Comparison of ENCODE assay signal across 8 cellular contexts in the genomic region with DNA sequence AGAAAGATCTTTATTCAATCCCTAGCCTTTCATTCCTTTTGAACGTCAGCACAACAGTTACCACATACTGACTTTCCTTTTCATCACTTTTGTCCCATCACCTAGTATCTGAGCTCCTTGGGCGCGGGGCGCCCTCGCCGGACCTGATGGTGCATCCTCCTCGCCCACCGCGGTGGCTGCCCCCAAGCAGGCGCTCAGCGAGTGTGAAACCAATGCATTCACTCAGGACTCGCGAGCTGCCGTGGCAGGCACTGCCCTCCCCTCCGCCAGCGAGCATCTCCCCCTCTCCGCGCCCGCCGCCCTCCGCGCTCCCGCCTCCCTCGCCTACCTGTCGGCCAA. TPM values are rescaled to one million over a fixed set of nuclear protein-coding genes. Genes with fewer than 3 reads are reported as not detected.
DNase-seq lines count a peak whose midpoint lies in the region; ATAC-seq, FAIRE-seq and TF ChIP-seq lines count a peak whose summit lies in the region.

No MANE protein-coding gene starts in this region.

- H3K36me3 ChIP-seq in CD8-positive, alpha-beta memory T cell (ENCODE audit: insufficient read depth, low read length), result peaks cover 4% of the 10 kb centered on the region
- H3K36me3 ChIP-seq in kidney (ENCODE audit: control insufficient read depth in 1 of 2, insufficient read depth in 2 of 2, low read length in 2 of 2) (peaks cover 2 to 7% of the 10 kb centered on the region in 2 donors), vagina (peaks cover 0 to 25% of the 10 kb centered on the region in 2 donors)

- H3K36me3 Mint-ChIP-seq in CD8-positive, alpha-beta memory T cell, result peaks cover 0 to 26% (median 1%) of the 10 kb centered on the region in 3 donors
- H3K36me3 Mint-ChIP-seq in type B pancreatic cell, result peaks cover 7% of the 10 kb centered on the region

- no peak for TF ChIP-seq CTCF in kidney (IDR thresholded peaks at IDR 0.05; ENCODE audit: borderline replicate concordance, extremely low read depth, insufficient read depth)
- no peak for TF ChIP-seq CTCF in vagina (IDR thresholded peaks at IDR 0.05)
- no peak for TF ChIP-seq CTCF in type B pancreatic cell (conservative IDR thresholded peaks at IDR 0.05)

- TF ChIP-seq POLR2A in vagina (IDR thresholded peaks at IDR 0.05), result no peak

- intact Hi-C loops in kidney (cut with DNase I), result no loop called here
- intact Hi-C loops in vagina (cut with DNase I), result no loop called here

- DNase-seq in CD8-positive, alpha-beta memory T cell, result peak in 1 of 5 donors; percentile 52
- DNase-seq in activated gamma-delta T cell treated with anti-CD3 and anti-CD28 coated beads, Interleukin-2, amount 50 U/mL, for 16 hours (ENCODE audit: low read depth), result peak; percentile 37
- DNase-seq in kidney (peak; percentile 89), vagina (ENCODE audit: extremely low spot score in 2 of 2) (no peak), type B pancreatic cell (ENCODE audit: extremely low spot score, unreplicated experiment) (no peak), NCI-H1048 (lab: John Stamatoyannopoulos, UW) (no peak)
- no peak for DNase-seq in NK-92 treated with Interleukin-12 subunit alpha and Interleukin-12 subunit beta, amount 100 ng/mL, for 24 hours (lab: John Stamatoyannopoulos, UW)

- H3K27me3 Mint-ChIP-seq in CD8-positive, alpha-beta memory T cell, result no peaks in the 10 kb centered on the region
- H3K27me3 Mint-ChIP-seq in type B pancreatic cell, result no peaks in the 10 kb centered on the region

- peak; percentile 29 for ATAC-seq in HG02610 (IDR thresholded peaks at IDR 0.05; ENCODE audit: unreplicated experiment)

- peaks cover 28% of the 10 kb centered on the region for H3K4me1 ChIP-seq in CD8-positive, alpha-beta memory T cell (ENCODE audit: insufficient read depth, low read length)
- H3K4me1 ChIP-seq in kidney (ENCODE audit: control insufficient read depth in 1 of 2, insufficient read depth in 1 of 2, low read depth in 1 of 2, low read length in 2 of 2), result peaks cover 9 to 15% of the 10 kb centered on the region in 2 donors
- H3K4me1 ChIP-seq in vagina, result peaks cover 39% of the 10 kb centered on the region

- peak overlapping the region; percentile 72 to 83 for H3K9ac ChIP-seq in kidney (ENCODE audit: low read length in 2 of 2)

- peak overlapping the region; percentile 81 for H3K27ac ChIP-seq in CD8-positive, alpha-beta memory T cell (ENCODE audit: low read depth, low read length)
- H3K27ac ChIP-seq in kidney (ENCODE audit: low read depth in 2 of 2, low read length in 2 of 2) (peak overlapping the region in 1 of 2 donors; percentile 83), vagina (peak overlapping the region; percentile 85)

- peaks cover 24 to 37% (median 36%) of the 10 kb centered on the region in 3 donors for H3K4me1 Mint-ChIP-seq in CD8-positive, alpha-beta memory T cell
- peaks cover 19% of the 10 kb centered on the region for H3K4me1 Mint-ChIP-seq in type B pancreatic cell (ENCODE audit: unreplicated experiment)

- no peaks in the 10 kb centered on the region for H3K9me3 ChIP-seq in CD8-positive, alpha-beta memory T cell (ENCODE audit: low read length)
- H3K9me3 ChIP-seq in kidney (ENCODE audit: control insufficient read depth in 1 of 2, low read length in 2 of 2) (no peaks in the 10 kb centered on the region), vagina (no peaks in the 10 kb centered on the region)

- no peaks in the 10 kb centered on the region for H3K27me3 ChIP-seq in CD8-positive, alpha-beta memory T cell (ENCODE audit: insufficient read depth, low read length, poor library complexity, severe bottlenecking)
- H3K27me3 ChIP-seq in vagina, result no peaks in the 10 kb centered on the region

- no peak overlapping the region for H3K4me3 Mint-ChIP-seq in CD8-positive, alpha-beta memory T cell
- no peak overlapping the region for H3K4me3 Mint-ChIP-seq in type B pancreatic cell

- POLR2A ChIA-PET in CD8-positive, alpha-beta memory T cell (lab: Charles Lee), result interaction anchor here (0.6 to 2.1 kb wide), 8 partner anchors 16 to 175 kb away, joined by 3 to 16 read pairs (median 4); partner anchors contain the start of genes ACLY, CNP, EIF1 and ODAD4

- CTCF ChIA-PET in CD8-positive, alpha-beta memory T cell (lab: Charles Lee), result interaction anchor here (0.8 to 2.7 kb wide), 4 partner anchors 53 to 153 kb away, joined by 3 to 10 read pairs (median 5); partner anchors contain the start of genes DNAJC7, FKBP10, ODAD4 and P3H4

- no peak overlapping the region for H3K27ac Mint-ChIP-seq in CD8-positive, alpha-beta memory T cell
- H3K27ac Mint-ChIP-seq in type B pancreatic cell, result no peak overlapping the region

- no peaks in the 10 kb centered on the region for H3K9me3 Mint-ChIP-seq in CD8-positive, alpha-beta memory T cell
- no peaks in the 10 kb centered on the region for H3K9me3 Mint-ChIP-seq in type B pancreatic cell

- FAIRE-seq in kidney (lab: Jason Lieb, UNC), result no peak

- peak overlapping the region; percentile 94 for H3K4me3 ChIP-seq in CD8-positive, alpha-beta memory T cell (ENCODE audit: low read length)
- H3K4me3 ChIP-seq in kidney (ENCODE audit: low read length in 2 of 2) (peak overlapping the region; percentile 78 to 92), vagina (peak overlapping the region; percentile 77 to 95)

RNA-seq across cellular contexts. Expression of gene KLHL11, which starts 0.8 kb away (rescaled TPM):
- 10 to 100 TPM; 24.7 to 26.9 TPM for total RNA-seq in CD8-positive, alpha-beta memory T cell
- polyA plus RNA-seq in CD8-positive, alpha-beta memory T cell, result 6.4 TPM
- 16.1 TPM for total RNA-seq in kidney
- 0.37 TPM for polyA plus RNA-seq in kidney (ENCODE audit: insufficient read depth, low read depth, low replicate concordance)
- 15.2 TPM for total RNA-seq in vagina
- total RNA-seq in type B pancreatic cell (ENCODE audit: low replicate concordance), result 20.5 and 20.6 TPM in 2 replicates

RNA-seq across cellular contexts. Expression of gene KLHL10, which starts 26.8 kb away (rescaled TPM):
- total RNA-seq in CD8-positive, alpha-beta memory T cell, result not detected
- polyA plus RNA-seq in CD8-positive, alpha-beta memory T cell, result 0.24 TPM
- total RNA-seq in kidney, result 0.28 TPM
- not detected for polyA plus RNA-seq in kidney (ENCODE audit: insufficient read depth, low read depth, low replicate concordance)
- total RNA-seq in vagina, result not detected
- 0.24 TPM in 1 of 2 replicates, not detected in the other for total RNA-seq in type B pancreatic cell (ENCODE audit: low replicate concordance)

RNA-seq across cellular contexts. Expression of gene NT5C3B, which starts 28.4 kb away (rescaled TPM):
- 10 to 100 TPM; 48.5 to 50.2 TPM for total RNA-seq in CD8-positive, alpha-beta memory T cell
- polyA plus RNA-seq in CD8-positive, alpha-beta memory T cell, result 45.0 TPM
- total RNA-seq in kidney (44.0 TPM), vagina (71.5 TPM), type B pancreatic cell (ENCODE audit: low replicate concordance) (46.0 and 74.8 TPM in 2 replicates)
- 88.0 TPM for polyA plus RNA-seq in kidney (ENCODE audit: insufficient read depth, low read depth, low replicate concordance)

RNA-seq across cellular contexts. Expression of gene FKBP10, which starts 51.7 kb away (rescaled TPM):
- 1 to 10 TPM; 1.4 to 1.5 TPM for total RNA-seq in CD8-positive, alpha-beta memory T cell
- polyA plus RNA-seq in CD8-positive, alpha-beta memory T cell, result not detected
- 38.3 TPM for total RNA-seq in kidney
- 19.6 TPM for polyA plus RNA-seq in kidney (ENCODE audit: insufficient read depth, low read depth, low replicate concordance)
- total RNA-seq in vagina, result 53.5 TPM
- 54.3 and 249 TPM in 2 replicates for total RNA-seq in type B pancreatic cell (ENCODE audit: low replicate concordance)

RNA-seq across cellular contexts. Expression of gene P3H4, which starts 52.7 kb away (rescaled TPM):
- total RNA-seq in CD8-positive, alpha-beta memory T cell, result 1 to 10 TPM; 2.6 to 3.7 TPM
- polyA plus RNA-seq in CD8-positive, alpha-beta memory T cell, result 5.4 TPM
- total RNA-seq in kidney (13.6 TPM), vagina (11.5 TPM), type B pancreatic cell (ENCODE audit: low replicate concordance) (24.7 and 50.5 TPM in 2 replicates)
- 13.7 TPM for polyA plus RNA-seq in kidney (ENCODE audit: insufficient read depth, low read depth, low replicate concordance)

Comparison
In these comparisons a context has a peak if more than half of its experiments do, and no peak if none do; other contexts are left out.
1. DNase-seq: peak in activated gamma-delta T cell treated with anti-CD3 and anti-CD28 coated beads, Interleukin-2, amount 50 U/mL, for 16 hours (single experiment) and kidney (single experiment); none in vagina (0 of 2), NK-92 treated with Interleukin-12 subunit alpha and Interleukin-12 subunit beta, amount 100 ng/mL, for 24 hours (single experiment), type B pancreatic cell (single experiment) and NCI-H1048 (single experiment).
2. Peak in every context shown above with its lines, with median percentiles within 50 percentile points of each other: H3K4me3 ChIP-seq.